Comparison of ENCODE assay signal across 10 cellular contexts in the genomic region with DNA sequence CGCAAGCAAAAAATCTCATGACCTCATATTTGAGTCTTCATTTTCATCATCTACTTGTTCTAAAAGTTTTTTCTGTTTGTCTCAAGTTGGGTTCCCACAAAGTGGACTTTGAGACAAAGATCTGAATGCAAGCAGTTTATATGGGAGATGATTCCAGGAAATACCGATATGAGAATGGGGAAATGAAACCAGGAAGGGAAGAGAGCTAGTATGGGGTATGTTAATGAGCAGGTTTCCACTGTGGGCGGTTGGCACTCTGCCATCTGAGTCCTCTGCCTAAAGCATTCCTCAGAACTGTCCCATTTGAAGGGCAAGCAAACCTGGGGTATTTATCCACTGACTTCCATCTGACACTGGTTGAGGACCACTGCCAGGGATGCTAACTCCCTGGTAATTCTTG. TPM values are rescaled to one million over a fixed set of nuclear protein-coding genes. Genes with fewer than 3 reads are reported as not detected.
DNase-seq lines count a peak whose midpoint lies in the region; ATAC-seq and TF ChIP-seq lines count a peak whose summit lies in the region.
"Had no signal": no experiment of that assay in that cellular context is flagged by ENCODE, and none has a peak within 500 bp of the region (broad histone marks: within the 10 kb centered on the region; RNA-seq: fewer than 3 reads in every experiment).

No MANE protein-coding gene starts in this region.

- peaks cover 4 to 7% of the 10 kb centered on the region in 2 donors for H3K36me3 ChIP-seq in lung (ENCODE audit: control insufficient read depth in 2 of 2, insufficient read depth in 2 of 2, low read length in 2 of 2)

- no peak overlapping the region for H3K4me3 ChIP-seq in lung

- no peaks in the 10 kb centered on the region for H3K4me1 Mint-ChIP-seq in effector memory CD8-positive, alpha-beta T cell (ENCODE audit: low read depth in 2 of 2)

- no peaks in the 10 kb centered on the region for H3K9me3 Mint-ChIP-seq in effector memory CD8-positive, alpha-beta T cell

- ATAC-seq in GM19395 (IDR thresholded peaks at IDR 0.05; ENCODE audit: unreplicated experiment) (peak; percentile 50), lung (ENCODE audit: insufficient read depth, low FRiP score) (no peak)
- ATAC-seq in effector memory CD8-positive, alpha-beta T cell (replicated peaks) = no peak

- no peaks in the 10 kb centered on the region for H3K9me3 ChIP-seq in lung (ENCODE audit: control insufficient read depth in 2 of 2, insufficient read depth in 1 of 2, low read length in 1 of 2)

- WGBS in lung, 2 donors = 60 to 61% methylated on average over 3 of the region's 3 CpGs

- no peak overlapping the region for H3K4me3 Mint-ChIP-seq in effector memory CD8-positive, alpha-beta T cell
- H3K4me3 Mint-ChIP-seq: CD4-positive, alpha-beta memory T cell had no signal

- DNase-seq in Ammon's horn (ENCODE audit: low spot score) (peak; percentile 66), RPMI8226 (peak; percentile 21), lung (ENCODE audit: low spot score) (peak; percentile 54), HuH-7 (ENCODE audit: low spot score) (no peak), NCI-H82 treated with DMSO at 0.1 percent for 48 hours (lab: John Stamatoyannopoulos, UW; ENCODE audit: unreplicated experiment) (no peak)
- DNase-seq in effector memory CD8-positive, alpha-beta T cell = no peak
- DNase-seq in activated CD8-positive, alpha-beta memory T cell treated with anti-CD3 and anti-CD28 coated beads, Interleukin-2, amount 50 U/mL, for 48 hours = no peak
- DNase-seq: activated gamma-delta T cell treated with Interleukin-2 at 50 U/mL for 16 hours; CD4-positive, alpha-beta memory T cell had no signal

- no peaks in the 10 kb centered on the region for H3K36me3 Mint-ChIP-seq in effector memory CD8-positive, alpha-beta T cell (ENCODE audit: insufficient read depth)

- no peak overlapping the region for H3K27ac Mint-ChIP-seq in effector memory CD8-positive, alpha-beta T cell
- H3K27ac Mint-ChIP-seq: CD4-positive, alpha-beta memory T cell had no signal

- H3K27ac ChIP-seq in lung (ENCODE audit: low read depth in 1 of 2, low read length in 1 of 2) = no peak overlapping the region

- peaks cover 0 to 3% of the 10 kb centered on the region in 2 donors for H3K4me1 ChIP-seq in lung (ENCODE audit: control insufficient read depth in 2 of 2, insufficient read depth in 2 of 2, low read length in 2 of 2)

- no peaks in the 10 kb centered on the region for H3K27me3 ChIP-seq in lung (ENCODE audit: control insufficient read depth, insufficient read depth)

- H3K27me3 Mint-ChIP-seq in effector memory CD8-positive, alpha-beta T cell = peaks cover 0 to 16% of the 10 kb centered on the region in 2 donors

- TF ChIP-seq CTCF in lung (IDR thresholded peaks at IDR 0.05; ENCODE audit: control extremely low read depth, extremely low read depth) = no peak

RNA-seq across cellular contexts. Expression of gene ADPRH, which starts 8.8 kb away (rescaled TPM):
- total RNA-seq in lung = 10 to 100 TPM; 10.3 to 26.3 TPM
- polyA plus RNA-seq in lung = 10 to 100 TPM in 1 of 2 donors, 1 to 10 TPM in 1; 5.4 to 18.1 TPM

RNA-seq across cellular contexts. Expression of gene PLA1A, which starts 9.6 kb away (rescaled TPM):
- 1 to 10 TPM; 1.8 to 7.3 TPM for total RNA-seq in lung
- polyA plus RNA-seq in lung = 10 to 100 TPM in 1 of 2 donors, 1 to 10 TPM in 1; 5.9 to 10.3 TPM
- total RNA-seq: CD4-positive, alpha-beta memory T cell had no signal
- polyA plus RNA-seq: CD4-positive, alpha-beta memory T cell had no signal

RNA-seq across cellular contexts. Expression of gene CD80, which starts 28.7 kb away (rescaled TPM):
- 1 to 10 TPM; 4.8 to 8.6 TPM for total RNA-seq in lung
- 1 to 10 TPM in 1 of 2 donors, under 1 TPM in 1; 0.89 to 3.6 TPM for polyA plus RNA-seq in lung

Comparison
In these comparisons a context has a peak if more than half of its experiments do, and no peak if none do; other contexts are left out.
1. DNase-seq: peak in Ammon's horn (single experiment), RPMI8226 (single experiment) and lung (single experiment); none in HuH-7 (single experiment), effector memory CD8-positive, alpha-beta T cell (0 of 3), NCI-H82 treated with DMSO at 0.1 percent for 48 hours (single experiment) and activated CD8-positive, alpha-beta memory T cell treated with anti-CD3 and anti-CD28 coated beads, Interleukin-2, amount 50 U/mL, for 48 hours (single experiment).